In genomic region chr22:40766956-40767355, GRCh38 we compare ENCODE assay signal across 18 cellular contexts. TPM values are rescaled to one million over a fixed set of nuclear protein-coding genes. Genes with fewer than 3 reads are reported as not detected.
DNase-seq lines count a peak whose midpoint lies in the region; ATAC-seq and TF ChIP-seq lines count a peak whose summit lies in the region.
"Had no signal": no experiment of that assay in that cellular context is flagged by ENCODE, and none has a peak within 500 bp of the region (broad histone marks: within the 10 kb centered on the region; RNA-seq: fewer than 3 reads in every experiment).

No MANE protein-coding gene starts in this region.

- no peaks in the 10 kb centered on the region for H3K9me3 Mint-ChIP-seq in CD4-positive, alpha-beta T cell
- H3K9me3 Mint-ChIP-seq in nephron progenitor cell, result no peaks in the 10 kb centered on the region
- H3K9me3 Mint-ChIP-seq: CD8-positive, alpha-beta memory T cell; GM23338 had no signal

- H3K4me3 Mint-ChIP-seq in CD4-positive, alpha-beta T cell, result no peak overlapping the region
- H3K4me3 Mint-ChIP-seq in nephron progenitor cell, result no peak overlapping the region
- H3K4me3 Mint-ChIP-seq: GM23338 had no signal

- no peak overlapping the region for H2AFZ ChIP-seq in PC-9
- H2AFZ ChIP-seq: GM23338 had no signal

- no peaks in the 10 kb centered on the region for H3K79me2 ChIP-seq in PC-9 (ENCODE audit: low read depth)

- CTCF ChIA-PET in CD4-positive, alpha-beta T cell (lab: Charles Lee), result interaction anchor here (1.3 to 5.1 kb wide), 2 partner anchors 52 to 84 kb away, joined by 5 to 21 read pairs; no protein-coding TSS in a partner anchor
- CTCF ChIA-PET in PC-9 (lab: Charles Lee), result no interaction called here

- H3K27ac ChIP-seq in CD4-positive, alpha-beta T cell (ENCODE audit: low read depth, low read length), result no peak overlapping the region
- H3K27ac ChIP-seq in PC-9, result no peak overlapping the region
- H3K27ac ChIP-seq: BLaER1 treated with 17β-estradiol and CSF1 and Interleukin-3, amounts not matched to agents 10 nM and 100 nM had no signal

- H3K27ac Mint-ChIP-seq in CD4-positive, alpha-beta T cell, result peak overlapping the region; percentile 58
- no peak overlapping the region for H3K27ac Mint-ChIP-seq in nephron progenitor cell
- H3K27ac Mint-ChIP-seq: GM23338 had no signal

- H3K4me3 ChIP-seq in PC-9, result no peak overlapping the region
- H3K4me3 ChIP-seq in kidney epithelial cell (ENCODE audit: low read depth, low read length), result no peak overlapping the region
- H3K4me3 ChIP-seq: BLaER1 treated with 17β-estradiol and CSF1 and Interleukin-3, amounts not matched to agents 10 nM and 100 nM; GM23338 had no signal

- H3K27me3 Mint-ChIP-seq in CD4-positive, alpha-beta T cell, result no peaks in the 10 kb centered on the region
- H3K27me3 Mint-ChIP-seq in nephron progenitor cell (ENCODE audit: low read depth, poor library complexity), result peaks cover 3% of the 10 kb centered on the region
- H3K27me3 Mint-ChIP-seq: CD8-positive, alpha-beta memory T cell had no signal

- H3K4me1 Mint-ChIP-seq in CD4-positive, alpha-beta T cell (ENCODE audit: low read depth), result peaks cover 16% of the 10 kb centered on the region
- H3K4me1 Mint-ChIP-seq in nephron progenitor cell, result no peaks in the 10 kb centered on the region
- H3K4me1 Mint-ChIP-seq: GM23338 had no signal

- H3K4me2 ChIP-seq in PC-9, result no peak overlapping the region
- H3K4me2 ChIP-seq: BLaER1 treated with 17β-estradiol and CSF1 and Interleukin-3, amounts not matched to agents 10 nM and 100 nM; GM23338 had no signal

- no peaks in the 10 kb centered on the region for H4K20me1 ChIP-seq in PC-9 (ENCODE audit: insufficient read depth)
- H4K20me1 ChIP-seq: BLaER1 treated with 17β-estradiol and CSF1 and Interleukin-3, amounts not matched to agents 10 nM and 100 nM had no signal

- H3K36me3 Mint-ChIP-seq in CD4-positive, alpha-beta T cell (ENCODE audit: low read depth), result peaks cover 33% of the 10 kb centered on the region
- peaks cover 31% of the 10 kb centered on the region for H3K36me3 Mint-ChIP-seq in nephron progenitor cell (ENCODE audit: low read depth)

- H3K4me1 ChIP-seq in PC-9 (replicated peaks; ENCODE audit: insufficient read depth), result no peaks in the 10 kb centered on the region
- H3K4me1 ChIP-seq: Caco-2 had no signal

- H3K36me3 ChIP-seq in PC-9 (ENCODE audit: low read depth) (peaks cover 17% of the 10 kb centered on the region; the same call in 1 of the 2 replicates), kidney epithelial cell (ENCODE audit: control insufficient read depth, insufficient read depth, low read length) (peaks cover 1% of the 10 kb centered on the region)

- no peaks in the 10 kb centered on the region; the same call in 1 of the 2 replicates for H3K9me2 ChIP-seq in PC-9 (ENCODE audit: insufficient read depth)

- no peak for DNase-seq in CD4-positive, alpha-beta T cell
- DNase-seq in PC-9 (peak; percentile 23 to 68), kidney epithelial cell (ENCODE audit: low read depth) (peak; percentile 16), renal cortical epithelial cell (ENCODE audit: low read depth) (peak; percentile 83), COLO668 (lab: John Stamatoyannopoulos, UW; ENCODE audit: unreplicated experiment) (no peak), nephron progenitor cell (no peak), NCI-H2171 treated with DMSO at 0.1 percent for 48 hours (lab: John Stamatoyannopoulos, UW) (no peak)
- DNase-seq: 8988T; Caco-2; CD8-positive, alpha-beta memory T cell; DMS153; DMS79; GDM1; HCEC 1CT; IMR-90 had no signal

- POLR2A ChIA-PET in CD4-positive, alpha-beta T cell (lab: Charles Lee), result interaction anchor here (1.0 kb wide), 1 partner anchor 56 kb away, joined by 4 read pairs; no protein-coding TSS in a partner anchor
- POLR2A ChIA-PET in PC-9 (lab: Charles Lee; ENCODE audit: unreplicated experiment), result interaction anchor here (0.5 to 0.6 kb wide), 2 partner anchors 12 to 499 kb away, joined by 5 to 7 read pairs; no protein-coding TSS in a partner anchor

- no TSS peak for BruUV-seq in PC-9 (replicated peaks; lab: Mats Ljungman, UMichigan)

- intact Hi-C loops in CD4-positive, alpha-beta T cell (cut with DNase I, micrococcal nuclease), result no loop called here
- intact Hi-C loops in PC-9 (cut with micrococcal nuclease; ENCODE audit: unreplicated experiment), result no loop called here

- ATAC-seq in CD4-positive, alpha-beta T cell (ENCODE audit: poor library complexity), result no peak
- ATAC-seq in GM21423 (IDR thresholded peaks at IDR 0.05; ENCODE audit: unreplicated experiment), result no peak
- ATAC-seq: GM23338 had no signal

- no peaks in the 10 kb centered on the region for H3K9me3 ChIP-seq in CD4-positive, alpha-beta T cell (ENCODE audit: control insufficient read depth, low read length)
- no peaks in the 10 kb centered on the region for H3K9me3 ChIP-seq in PC-9 (ENCODE audit: insufficient read depth, low read depth)
- H3K9me3 ChIP-seq: BLaER1 treated with 17β-estradiol and CSF1 and Interleukin-3, amounts not matched to agents 10 nM and 100 nM; Caco-2 had no signal

- no peaks in the 10 kb centered on the region for H3K27me3 ChIP-seq in CD4-positive, alpha-beta T cell (ENCODE audit: control insufficient read depth, insufficient read depth, low read length)
- H3K27me3 ChIP-seq in PC-9 (ENCODE audit: insufficient read depth, low read depth), result no peaks in the 10 kb centered on the region
- H3K27me3 ChIP-seq in kidney epithelial cell (ENCODE audit: control insufficient read depth, insufficient read depth, low read length), result no peaks in the 10 kb centered on the region
- H3K27me3 ChIP-seq: BLaER1 treated with 17β-estradiol and CSF1 and Interleukin-3, amounts not matched to agents 10 nM and 100 nM had no signal

- TF ChIP-seq CTCF in CD4-positive, alpha-beta T cell (IDR thresholded peaks at IDR 0.05), result no peak
- no peak for TF ChIP-seq CTCF in PC-9 (conservative IDR thresholded peaks at IDR 0.05)
- no peak for TF ChIP-seq CTCF in kidney epithelial cell (IDR thresholded peaks at IDR 0.05; ENCODE audit: insufficient read depth, low read length, poor library complexity, severe bottlenecking)
- no peak for TF ChIP-seq CTCF in nephron progenitor cell (IDR thresholded peaks at IDR 0.05)

- peaks cover 11% of the 10 kb centered on the region for H3F3A ChIP-seq in PC-9 (ENCODE audit: insufficient read depth, low read depth)

RNA-seq across cellular contexts. Expression of gene SLC25A17, which starts 52.2 kb away (rescaled TPM):
- 1 to 10 TPM; 2.8 to 4.0 TPM for total RNA-seq in CD4-positive, alpha-beta T cell
- total RNA-seq in PC-9 (2021) (25.0 and 28.1 TPM in 2 replicates), kidney epithelial cell (16.2 and 21.6 TPM in 2 replicates), renal cortical epithelial cell (27.4 and 31.8 TPM in 2 replicates)

Comparison
In these comparisons a context has a peak if more than half of its experiments do, and no peak if none do; other contexts are left out.
1. DNase-seq: peak in PC-9 (2 of 2), kidney epithelial cell (single experiment) and renal cortical epithelial cell (single experiment); none in CD4-positive, alpha-beta T cell (0 of 10), COLO668 (single experiment), nephron progenitor cell (single experiment) and NCI-H2171 treated with DMSO at 0.1 percent for 48 hours (single experiment).